In the genomic region with DNA sequence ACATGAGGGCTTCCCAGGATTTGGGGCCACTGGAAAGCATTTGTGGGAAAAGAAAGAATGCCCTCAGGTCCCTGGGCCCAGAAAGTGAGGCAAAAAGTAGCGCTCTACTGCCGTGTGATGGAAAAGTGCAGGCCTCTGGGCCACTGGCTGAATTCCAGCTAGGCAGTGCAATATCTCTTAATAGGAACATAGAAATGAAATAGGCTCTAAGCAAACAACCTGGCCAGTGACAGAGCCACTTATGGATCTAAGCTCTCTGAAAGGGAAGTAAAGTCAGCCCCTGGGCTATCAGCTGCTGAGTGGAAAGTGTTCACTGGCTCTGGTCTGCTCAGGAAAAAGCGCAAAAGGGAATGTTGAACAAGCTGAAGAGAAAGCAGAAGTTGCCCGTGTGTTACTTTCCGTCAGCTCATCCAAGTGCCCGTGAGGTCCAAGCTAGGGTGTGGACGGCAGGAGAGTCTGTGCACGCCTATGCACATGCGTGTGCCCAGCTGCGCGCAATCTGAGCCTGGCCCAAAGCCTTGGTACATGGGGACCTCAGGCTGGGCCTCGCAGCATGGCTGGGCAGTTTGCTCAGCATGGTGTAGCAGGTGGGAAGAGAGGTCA, we compare ENCODE assay signal across 1 cellular context.
TF ChIP-seq lines count a peak whose summit lies in the region.

No MANE protein-coding gene starts in this region.

TF ChIP-seq in GM23338, 12 proteins besides CTCF, POLR2A, EP300 and RAD21 (continued from another document):
- TF ChIP-seq, protein P1, sequence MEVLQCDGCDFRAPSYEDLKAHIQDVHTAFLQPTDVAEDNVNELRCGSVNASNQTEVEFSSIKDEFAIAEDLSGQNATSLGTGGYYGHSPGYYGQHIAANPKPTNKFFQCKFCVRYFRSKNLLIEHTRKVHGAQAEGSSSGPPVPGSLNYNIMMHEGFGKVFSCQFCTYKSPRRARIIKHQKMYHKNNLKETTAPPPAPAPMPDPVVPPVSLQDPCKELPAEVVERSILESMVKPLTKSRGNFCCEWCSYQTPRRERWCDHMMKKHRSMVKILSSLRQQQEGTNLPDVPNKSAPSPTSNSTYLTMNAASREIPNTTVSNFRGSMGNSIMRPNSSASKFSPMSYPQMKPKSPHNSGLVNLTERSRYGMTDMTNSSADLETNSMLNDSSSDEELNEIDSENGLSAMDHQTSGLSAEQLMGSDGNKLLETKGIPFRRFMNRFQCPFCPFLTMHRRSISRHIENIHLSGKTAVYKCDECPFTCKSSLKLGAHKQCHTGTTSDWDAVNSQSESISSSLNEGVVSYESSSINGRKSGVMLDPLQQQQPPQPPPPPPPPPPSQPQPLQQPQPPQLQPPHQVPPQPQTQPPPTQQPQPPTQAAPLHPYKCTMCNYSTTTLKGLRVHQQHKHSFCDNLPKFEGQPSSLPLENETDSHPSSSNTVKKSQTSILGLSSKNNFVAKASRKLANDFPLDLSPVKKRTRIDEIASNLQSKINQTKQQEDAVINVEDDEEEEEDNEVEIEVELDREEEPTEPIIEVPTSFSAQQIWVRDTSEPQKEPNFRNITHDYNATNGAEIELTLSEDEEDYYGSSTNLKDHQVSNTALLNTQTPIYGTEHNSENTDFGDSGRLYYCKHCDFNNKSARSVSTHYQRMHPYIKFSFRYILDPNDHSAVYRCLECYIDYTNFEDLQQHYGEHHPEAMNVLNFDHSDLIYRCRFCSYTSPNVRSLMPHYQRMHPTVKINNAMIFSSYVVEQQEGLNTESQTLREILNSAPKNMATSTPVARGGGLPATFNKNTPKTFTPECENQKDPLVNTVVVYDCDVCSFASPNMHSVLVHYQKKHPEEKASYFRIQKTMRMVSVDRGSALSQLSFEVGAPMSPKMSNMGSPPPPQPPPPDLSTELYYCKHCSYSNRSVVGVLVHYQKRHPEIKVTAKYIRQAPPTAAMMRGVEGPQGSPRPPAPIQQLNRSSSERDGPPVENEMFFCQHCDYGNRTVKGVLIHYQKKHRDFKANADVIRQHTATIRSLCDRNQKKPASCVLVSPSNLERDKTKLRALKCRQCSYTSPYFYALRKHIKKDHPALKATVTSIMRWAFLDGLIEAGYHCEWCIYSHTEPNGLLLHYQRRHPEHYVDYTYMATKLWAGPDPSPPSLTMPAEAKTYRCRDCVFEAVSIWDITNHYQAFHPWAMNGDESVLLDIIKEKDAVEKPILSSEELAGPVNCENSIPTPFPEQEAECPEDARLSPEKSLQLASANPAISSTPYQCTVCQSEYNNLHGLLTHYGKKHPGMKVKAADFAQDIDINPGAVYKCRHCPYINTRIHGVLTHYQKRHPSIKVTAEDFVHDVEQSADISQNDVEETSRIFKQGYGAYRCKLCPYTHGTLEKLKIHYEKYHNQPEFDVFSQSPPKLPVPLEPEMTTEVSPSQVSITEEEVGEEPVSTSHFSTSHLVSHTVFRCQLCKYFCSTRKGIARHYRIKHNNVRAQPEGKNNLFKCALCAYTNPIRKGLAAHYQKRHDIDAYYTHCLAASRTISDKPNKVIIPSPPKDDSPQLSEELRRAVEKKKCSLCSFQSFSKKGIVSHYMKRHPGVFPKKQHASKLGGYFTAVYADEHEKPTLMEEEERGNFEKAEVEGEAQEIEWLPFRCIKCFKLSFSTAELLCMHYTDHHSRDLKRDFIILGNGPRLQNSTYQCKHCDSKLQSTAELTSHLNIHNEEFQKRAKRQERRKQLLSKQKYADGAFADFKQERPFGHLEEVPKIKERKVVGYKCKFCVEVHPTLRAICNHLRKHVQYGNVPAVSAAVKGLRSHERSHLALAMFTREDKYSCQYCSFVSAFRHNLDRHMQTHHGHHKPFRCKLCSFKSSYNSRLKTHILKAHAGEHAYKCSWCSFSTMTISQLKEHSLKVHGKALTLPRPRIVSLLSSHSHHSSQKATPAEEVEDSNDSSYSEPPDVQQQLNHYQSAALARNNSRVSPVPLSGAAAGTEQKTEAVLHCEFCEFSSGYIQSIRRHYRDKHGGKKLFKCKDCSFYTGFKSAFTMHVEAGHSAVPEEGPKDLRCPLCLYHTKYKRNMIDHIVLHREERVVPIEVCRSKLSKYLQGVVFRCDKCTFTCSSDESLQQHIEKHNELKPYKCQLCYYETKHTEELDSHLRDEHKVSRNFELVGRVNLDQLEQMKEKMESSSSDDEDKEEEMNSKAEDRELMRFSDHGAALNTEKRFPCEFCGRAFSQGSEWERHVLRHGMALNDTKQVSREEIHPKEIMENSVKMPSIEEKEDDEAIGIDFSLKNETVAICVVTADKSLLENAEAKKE (CRISPR knock-in tag; IDR thresholded peaks at IDR 0.05): no peak
- TF ChIP-seq JUNB (IDR thresholded peaks at IDR 0.05; ENCODE audit: unreplicated experiment): no peak
